In genomic region chr1:65419681-65420589, GRCh38 we compare ENCODE assay signal across 8 cellular contexts. TPM values are rescaled to one million over a fixed set of nuclear protein-coding genes. Genes with fewer than 3 reads are reported as not detected.
DNase-seq lines count a peak whose midpoint lies in the region; ATAC-seq and TF ChIP-seq lines count a peak whose summit lies in the region.

No MANE protein-coding gene starts in this region.

- H3K27ac ChIP-seq in BLaER1 treated with 17β-estradiol and CSF1 and Interleukin-3, amounts not matched to agents 10 nM and 100 nM, result peak overlapping the region; percentile 49 to 100 (median 97); a peak in 20 of 22 replicates
- peak overlapping the region; percentile 99 for H3K27ac ChIP-seq in colonic mucosa

- intact Hi-C loops in colonic mucosa (cut with DNase I), result no loop called here

- ATAC-seq in GM19351 (IDR thresholded peaks at IDR 0.05; ENCODE audit: unreplicated experiment) (peak; percentile 86), HG03469 (IDR thresholded peaks at IDR 0.05; ENCODE audit: unreplicated experiment) (peak; percentile 90)

- H3K27me3 ChIP-seq in BLaER1 treated with 17β-estradiol and CSF1 and Interleukin-3, amounts not matched to agents 10 nM and 100 nM, result no peaks in the 10 kb centered on the region
- H3K27me3 ChIP-seq in colonic mucosa, result no peaks in the 10 kb centered on the region

- H3K9ac ChIP-seq in BLaER1 treated with 17β-estradiol and CSF1 and Interleukin-3, amounts not matched to agents 10 nM and 100 nM, result peak overlapping the region; percentile 74 to 99 (median 97)
- peak overlapping the region; percentile 65 to 69 for H3K9ac ChIP-seq in colonic mucosa (ENCODE audit: low read depth in 2 of 2, low read length in 2 of 2)

- H3K9me3 ChIP-seq in BLaER1 treated with 17β-estradiol and CSF1 and Interleukin-3, amounts not matched to agents 10 nM and 100 nM (replicated peaks in 1 of 11), result peaks cover 0 to 10% (median 0%) of the 10 kb centered on the region in 11 experiments; a peak in 3 of 22 replicates
- no peaks in the 10 kb centered on the region for H3K9me3 ChIP-seq in colonic mucosa

- peak overlapping the region; percentile 75 to 97 (median 87) for H3K4me3 ChIP-seq in BLaER1 treated with 17β-estradiol and CSF1 and Interleukin-3, amounts not matched to agents 10 nM and 100 nM
- H3K4me3 ChIP-seq in colonic mucosa, result peak overlapping the region; percentile 84

- H3K36me3 ChIP-seq in BLaER1 treated with 17β-estradiol and CSF1 and Interleukin-3, amounts not matched to agents 10 nM and 100 nM, result peaks cover 0 to 13% (median 7%) of the 10 kb centered on the region in 11 experiments; a peak in 14 of 22 replicates
- no peaks in the 10 kb centered on the region for H3K36me3 ChIP-seq in colonic mucosa

- H4K20me1 ChIP-seq in BLaER1 treated with 17β-estradiol and CSF1 and Interleukin-3, amounts not matched to agents 10 nM and 100 nM, result peaks cover 0 to 30% (median 0%) of the 10 kb centered on the region in 11 experiments; a peak in 6 of 22 replicates

- peak; percentile 90 for DNase-seq in NCI-H524 treated with DMSO at 0.1 percent for 48 hours (lab: John Stamatoyannopoulos, UW)
- peak; percentile 99 for DNase-seq in activated CD4-positive, alpha-beta T cell treated with anti-CD3 and anti-CD28 coated beads for 48 hours
- DNase-seq in colonic mucosa, result peak; percentile 99
- peak; percentile 99 for DNase-seq in left kidney (ENCODE audit: low read depth, low spot score)
- DNase-seq in stimulated activated CD4-positive, alpha-beta T cell treated with anti-CD3 and anti-CD28 coated beads, Interleukin-1b, Interleukin-23, amount 100 ng/mL, for 48 hours, result peak; percentile 99

- H3K4me2 ChIP-seq in BLaER1 treated with 17β-estradiol and CSF1 and Interleukin-3, amounts not matched to agents 10 nM and 100 nM, result peak overlapping the region; percentile 67 to 91 (median 88)

- H3K4me1 ChIP-seq in BLaER1 treated with 17β-estradiol and CSF1 and Interleukin-3, amounts not matched to agents 10 nM and 100 nM, result peaks cover 20 to 43% (median 24%) of the 10 kb centered on the region in 10 experiments
- H3K4me1 ChIP-seq in colonic mucosa, result peaks cover 10% of the 10 kb centered on the region

- no peak for TF ChIP-seq CTCF in colonic mucosa (IDR thresholded peaks at IDR 0.05)

RNA-seq across cellular contexts. Expression of gene LEPR, which starts 0.5 kb away (rescaled TPM):
- 1 to 10 TPM; 3.7 to 6.5 TPM for total RNA-seq in colonic mucosa

RNA-seq across cellular contexts. Expression of gene LEPROT, which starts 0.5 kb away (rescaled TPM):
- total RNA-seq in colonic mucosa, result 10 to 100 TPM; 45.1 to 77.6 TPM

Comparison
In these comparisons a context has a peak if more than half of its experiments do, and no peak if none do; other contexts are left out.
1. Peak in every context shown above with its lines: DNase-seq, ATAC-seq, H3K4me3 ChIP-seq and H3K27ac ChIP-seq.